ENCODE assay signal across 15 cellular contexts in the genomic region with DNA sequence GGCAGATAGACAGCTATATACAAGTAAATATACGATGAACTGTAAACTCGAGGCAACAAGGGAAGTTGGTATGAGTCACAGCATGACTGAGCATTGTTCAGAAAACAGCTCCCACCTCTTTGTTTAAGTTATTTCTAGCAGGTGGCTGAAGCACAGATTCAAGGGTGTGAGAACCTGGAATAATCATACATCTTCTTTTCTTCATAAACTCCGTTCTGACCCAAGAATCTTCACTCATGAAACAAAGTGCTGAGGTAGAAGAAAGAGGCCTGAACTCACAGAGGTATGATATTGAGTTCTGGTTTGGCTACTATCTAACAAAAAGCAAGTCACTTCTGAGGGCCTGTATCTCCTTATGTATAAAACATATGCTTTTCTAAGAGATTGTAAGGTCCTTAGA.
A peak's percentile ranks its signal among the peaks of the same experiment; 100 is the strongest.
DNase-seq lines count a peak whose midpoint lies in the region; ATAC-seq, FAIRE-seq and TF ChIP-seq lines count a peak whose summit lies in the region.
"Had no signal": no experiment of that assay in that cellular context is flagged by ENCODE, and none has a peak within 500 bp of the region (broad histone marks: within the 10 kb centered on the region; RNA-seq: fewer than 3 reads in every experiment).

No MANE protein-coding gene starts in this region.

- no peak for FAIRE-seq in HTR-8/SVneo (lab: Jason Lieb, UNC)

- H3K27me3 ChIP-seq in adipocyte (replicated peaks; ENCODE audit: control insufficient read depth, insufficient read depth, low read length) (no peaks in the 10 kb centered on the region), colonic mucosa (no peaks in the 10 kb centered on the region), H7 (ENCODE audit: control insufficient read depth, insufficient read depth, low read length) (no peaks in the 10 kb centered on the region)
- H3K27me3 ChIP-seq: sigmoid colon, tibial nerve had no signal

- DNase-seq in Daoy (ENCODE audit: low read depth): peak; percentile 52
- DNase-seq in HTR-8/SVneo (ENCODE audit: insufficient read length, low spot score): peak; percentile 5
- peak; percentile 34 for DNase-seq in adipocyte (ENCODE audit: low read depth)
- DNase-seq in left colon: no peak
- no peak for DNase-seq in colonic mucosa
- DNase-seq in H7: no peak
- DNase-seq in Ammon's horn (ENCODE audit: low spot score): no peak
- DNase-seq: activated CD4-positive, alpha-beta T cell treated with anti-CD3 and anti-CD28 coated beads, Interleukin-2, amount 50 U/mL, for 1 hour; activated naive CD4-positive, alpha-beta T cell treated with anti-CD3 and anti-CD28 coated beads, Interleukin-2, amount 10 ng/mL, durations not matched to agents 7 days and 5 days; effector CD8-positive, alpha-beta T cell; NCI-H510A treated with DMSO at 0.1 percent for 48 hours; sigmoid colon; T-cell had no signal

- H3K36me3 ChIP-seq in adipocyte (ENCODE audit: control insufficient read depth, insufficient read depth, low read length, severe bottlenecking) (no peaks in the 10 kb centered on the region), colonic mucosa (no peaks in the 10 kb centered on the region), H7 (replicated peaks; ENCODE audit: control insufficient read depth, insufficient read depth, low read length) (no peaks in the 10 kb centered on the region)
- H3K36me3 ChIP-seq: sigmoid colon, tibial nerve had no signal

- TF ChIP-seq CTCF in colonic mucosa (IDR thresholded peaks at IDR 0.05): no peak

- H3K4me3 ChIP-seq in adipocyte (ENCODE audit: low read length) (no peak overlapping the region), colonic mucosa (no peak overlapping the region), H7 (ENCODE audit: insufficient read depth, low read depth, low read length) (no peak overlapping the region)
- H3K4me3 ChIP-seq: sigmoid colon, tibial nerve had no signal

- H3K9me3 ChIP-seq in adipocyte (ENCODE audit: control insufficient read depth, low read length): no peaks in the 10 kb centered on the region
- H3K9me3 ChIP-seq in colonic mucosa: no peaks in the 10 kb centered on the region
- H3K9me3 ChIP-seq: sigmoid colon, tibial nerve had no signal

- no peak overlapping the region for H3K27ac ChIP-seq in colonic mucosa
- H3K27ac ChIP-seq: sigmoid colon, tibial nerve had no signal

- H3K4me1 ChIP-seq in adipocyte (ENCODE audit: control insufficient read depth, insufficient read depth, low read length): peaks cover 19% of the 10 kb centered on the region
- no peaks in the 10 kb centered on the region for H3K4me1 ChIP-seq in colonic mucosa

- ATAC-seq in left colon (peak; percentile 44), HG03280 (IDR thresholded peaks at IDR 0.05; ENCODE audit: unreplicated experiment) (no peak)
- ATAC-seq: T-cell had no signal

- no peak overlapping the region for H3K9ac ChIP-seq in adipocyte (ENCODE audit: low read length)
- no peak overlapping the region for H3K9ac ChIP-seq in colonic mucosa (ENCODE audit: low read depth in 2 of 2, low read length in 2 of 2)

- intact Hi-C loops in left colon (cut with DNase I, micrococcal nuclease): no loop called here
- intact Hi-C loops in colonic mucosa (cut with DNase I): no loop called here

Comparison
In these comparisons a context has a peak if more than half of its experiments do, and no peak if none do; other contexts are left out.
1. DNase-seq: peak in Daoy (single experiment), HTR-8/SVneo (single experiment) and adipocyte (single experiment); none in left colon (0 of 2), colonic mucosa (single experiment), H7 (single experiment) and Ammon's horn (single experiment).